Comparison of ENCODE assay signal across 1 cellular context in genomic region chr4:185467991-185468390, GRCh38.
TF ChIP-seq lines count a peak whose summit lies in the region.

No MANE protein-coding gene starts in this region.

TF ChIP-seq in HEK293, 187 proteins besides CTCF, POLR2A, EP300 and RAD21:
- no peak for TF ChIP-seq ZNF792 (tag by site-specific recombination; IDR thresholded peaks at IDR 0.05)
- TF ChIP-seq SCRT2 (tag by site-specific recombination; IDR thresholded peaks at IDR 0.05), result peak; percentile 80
- TF ChIP-seq SCRT1 (tag by site-specific recombination; IDR thresholded peaks at IDR 0.05; ENCODE audit: borderline replicate concordance), result peak; percentile 72
